ENCODE assay signal across 12 cellular contexts in the genomic region with DNA sequence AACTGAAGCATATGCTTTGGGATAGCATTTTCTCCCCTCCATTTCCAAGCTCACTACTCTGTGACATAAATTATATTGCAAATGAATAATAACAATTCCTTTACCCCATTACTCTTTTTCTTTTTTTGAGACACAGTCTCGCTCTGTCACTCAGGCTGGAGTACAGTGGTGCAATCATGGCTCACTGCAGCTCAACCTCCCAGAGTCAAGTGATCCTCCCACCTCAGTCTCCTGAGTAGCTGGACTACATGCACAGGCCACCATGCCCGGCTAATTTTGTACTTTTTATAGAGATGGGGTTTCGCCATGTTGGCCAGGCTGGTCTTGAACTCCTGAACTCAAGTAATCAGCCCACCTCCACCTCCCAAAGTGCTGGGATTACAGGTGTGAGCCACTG. TPM values are rescaled to one million over a fixed set of nuclear protein-coding genes. Genes with fewer than 3 reads are reported as not detected.
DNase-seq lines count a peak whose midpoint lies in the region; ATAC-seq, FAIRE-seq and TF ChIP-seq lines count a peak whose summit lies in the region.
"Had no signal": no experiment of that assay in that cellular context is flagged by ENCODE, and none has a peak within 500 bp of the region (broad histone marks: within the 10 kb centered on the region; RNA-seq: fewer than 3 reads in every experiment).

No MANE protein-coding gene starts in this region.

- ATAC-seq in right lobe of liver (no peak), HepG2 (no peak), GM21723 (IDR thresholded peaks at IDR 0.05; ENCODE audit: unreplicated experiment) (no peak)

- no peak for TF ChIP-seq RAD21 in HepG2 (CRISPR knock-in tag; IDR thresholded peaks at IDR 0.05)

- FAIRE-seq in HepG2 (lab: Jason Lieb, UNC): no peak
- no peak for FAIRE-seq in D721Med (lab: Jason Lieb, UNC)

- no TSS peak for BruUV-seq in HepG2 (replicated peaks; lab: Mats Ljungman, UMichigan)

- H3K9ac ChIP-seq in HepG2 (ENCODE audit: insufficient read depth, low read depth, low read length): no peak overlapping the region
- H3K9ac ChIP-seq in mesendoderm (ENCODE audit: low read length): no peak overlapping the region
- H3K9ac ChIP-seq: BLaER1, GM23248 had no signal

- DNase-seq in right lobe of liver: no peak
- DNase-seq in HepG2 (ENCODE audit: low spot score): no peak
- DNase-seq in endothelial cell (ENCODE audit: low spot score): no peak
- DNase-seq in mesendoderm: no peak
- no peak for DNase-seq in thyroid gland
- no peak for DNase-seq in activated naive CD4-positive, alpha-beta T cell treated with anti-CD3 and anti-CD28 coated beads, Interleukin-2, amount 50 U/mL, for 16 hours
- no peak for DNase-seq in D721Med (ENCODE audit: insufficient read length, low spot score)

- no peaks in the 10 kb centered on the region for H3K9me3 ChIP-seq in right lobe of liver
- H3K9me3 ChIP-seq in HepG2 (ENCODE audit: low read length): no peaks in the 10 kb centered on the region
- H3K9me3 ChIP-seq in thyroid gland: no peaks in the 10 kb centered on the region
- H3K9me3 ChIP-seq: BLaER1, Caco-2 had no signal

- no peaks in the 10 kb centered on the region for H3K9me3 Mint-ChIP-seq in endothelial cell (ENCODE audit: unreplicated experiment)
- H3K9me3 Mint-ChIP-seq: CD8-positive, alpha-beta memory T cell had no signal

- H4K8ac ChIP-seq in mesendoderm (ENCODE audit: low read depth, low read length): no peak overlapping the region

- H2BK15ac ChIP-seq in mesendoderm (replicated peaks; ENCODE audit: low read depth): no peak overlapping the region

- WGBS in right lobe of liver (ENCODE audit: insufficient coverage, low coverage, low lambda C conversion rate, missing lambda C conversion rate): 78% methylated on average over 3 of the region's 3 CpGs
- WGBS in HepG2 (ENCODE audit: low lambda C conversion rate): 74% methylated on average over 3 of the region's 3 CpGs
- no CpG with 5 or more reads among the region's 3 CpGs for WGBS in mesendoderm (ENCODE audit: extremely low coverage, insufficient coverage, low lambda C conversion rate)
- WGBS in thyroid gland, 2 donors: 79 to 80% methylated on average over 3 of the region's 3 CpGs

- H2AFZ ChIP-seq in HepG2 (ENCODE audit: low read length): no peak overlapping the region
- H2AFZ ChIP-seq: GM23248 had no signal

- H3K4me1 Mint-ChIP-seq in endothelial cell (ENCODE audit: unreplicated experiment): peaks cover 42% of the 10 kb centered on the region
- H3K4me1 Mint-ChIP-seq: CD8-positive, alpha-beta memory T cell had no signal

- H3K36me3 ChIP-seq in right lobe of liver (no peaks in the 10 kb centered on the region), HepG2 (replicated peaks in 1 of 2; ENCODE audit: control insufficient read depth in 1 of 2, insufficient read depth in 2 of 2, low read length in 2 of 2) (no peaks in the 10 kb centered on the region), mesendoderm (ENCODE audit: control insufficient read depth, insufficient read depth, low read length) (no peaks in the 10 kb centered on the region), thyroid gland (no peaks in the 10 kb centered on the region)
- H3K36me3 ChIP-seq: BLaER1 had no signal

- no peak overlapping the region for H2BK5ac ChIP-seq in mesendoderm (ENCODE audit: low read length)

- H3K4me2 ChIP-seq in HepG2 (ENCODE audit: low read depth, low read length) (no peak overlapping the region), mesendoderm (ENCODE audit: low read length) (no peak overlapping the region)
- H3K4me2 ChIP-seq: BLaER1 had no signal

- H3K4me3 Mint-ChIP-seq in endothelial cell (ENCODE audit: unreplicated experiment): no peak overlapping the region
- H3K4me3 Mint-ChIP-seq: CD8-positive, alpha-beta memory T cell had no signal

- H3K27me3 Mint-ChIP-seq in endothelial cell (ENCODE audit: unreplicated experiment): no peaks in the 10 kb centered on the region

- H4K5ac ChIP-seq in mesendoderm (ENCODE audit: low read length): no peak overlapping the region

- POLR2A ChIA-PET in HepG2 (lab: Yijun Ruan, JAX): interaction anchor here (1.0 to 1.4 kb wide), 3 partner anchors 34 to 179 kb away, joined by 3 to 4 read pairs (median 4); partner anchors contain the start of gene GTF2A1

- H3K4me1 ChIP-seq in right lobe of liver (peaks cover 0 to 6% (median 1%) of the 10 kb centered on the region in 4 donors), HepG2 (ENCODE audit: insufficient read depth, low read length) (peaks cover 6% of the 10 kb centered on the region; the same call in 1 of the 2 replicates), mesendoderm (ENCODE audit: control insufficient read depth, low read depth, low read length) (peaks cover 3% of the 10 kb centered on the region), thyroid gland (peaks cover 21 to 22% of the 10 kb centered on the region in 2 donors)

- no peak overlapping the region for H3K56ac ChIP-seq in mesendoderm (ENCODE audit: low read length)

- peaks cover 2% of the 10 kb centered on the region for H3K79me1 ChIP-seq in mesendoderm (ENCODE audit: low read length)

- H3K4ac ChIP-seq in mesendoderm (ENCODE audit: low read depth, low read length): peak overlapping the region; percentile 36

- no peak for TF ChIP-seq EP300 in HepG2 (IDR thresholded peaks at IDR 0.05; ENCODE audit: low read depth in 2 of 2, low read length in 2 of 2)
- no peak for TF ChIP-seq EP300 in HepG2 (CRISPR knock-in tag; IDR thresholded peaks at IDR 0.05; ENCODE audit: borderline replicate concordance)

- H4K20me1 ChIP-seq in HepG2 (ENCODE audit: insufficient read depth, low read length): no peaks in the 10 kb centered on the region
- H4K20me1 ChIP-seq: BLaER1 had no signal

- H3K4me3 ChIP-seq in right lobe of liver: no peak overlapping the region
- H3K4me3 ChIP-seq in HepG2 (replicated peaks in 1 of 3; ENCODE audit: insufficient read depth in 1 of 3, low read depth in 2 of 3, low read length in 3 of 3): no peak overlapping the region
- no peak overlapping the region for H3K4me3 ChIP-seq in mesendoderm (ENCODE audit: low read length)
- H3K4me3 ChIP-seq in thyroid gland (replicated peaks in 1 of 3): no peak overlapping the region
- H3K4me3 ChIP-seq: BLaER1, GM23248 had no signal

- peak overlapping the region in 2 of 3 donors; percentile 15 to 51 for H3K27ac ChIP-seq in right lobe of liver
- H3K27ac ChIP-seq in HepG2 (ENCODE audit: extremely low read length, insufficient read depth, low read length): no peak overlapping the region
- H3K27ac ChIP-seq in mesendoderm (ENCODE audit: low read depth, low read length): no peak overlapping the region
- peak overlapping the region in 2 of 3 donors; percentile 14 to 46 for H3K27ac ChIP-seq in thyroid gland
- H3K27ac ChIP-seq: BLaER1, GM23248 had no signal

- H2BK120ac ChIP-seq in mesendoderm (ENCODE audit: low read depth, low read length): no peak overlapping the region

- intact Hi-C loops in right lobe of liver (cut with DNase I): loop anchor here (5.0 kb wide), 2 partner anchors 182 to 187 kb away; no protein-coding TSS in a partner anchor
- intact Hi-C loops in HepG2 (cut with micrococcal nuclease; ENCODE audit: unreplicated experiment): loop anchor here (1.0 to 2.0 kb wide), 4 partner anchors 33 to 194 kb away; no protein-coding TSS in a partner anchor
- intact Hi-C loops in thyroid gland (cut with DNase I): loop anchor here (5.0 kb wide), 2 partner anchors 42 to 182 kb away; no protein-coding TSS in a partner anchor

- no peak for TF ChIP-seq POLR2A in right lobe of liver (IDR thresholded peaks at IDR 0.05)
- no peak for TF ChIP-seq POLR2A in HepG2 (IDR thresholded peaks at IDR 0.05; ENCODE audit: insufficient read depth in 1 of 2, low read depth in 2 of 2, low read length in 2 of 2)
- TF ChIP-seq POLR2A in thyroid gland (IDR thresholded peaks at IDR 0.05): no peak

- no peak overlapping the region for H3K23ac ChIP-seq in mesendoderm (ENCODE audit: low read length)

- H3K18ac ChIP-seq in mesendoderm (ENCODE audit: low read length): no peak overlapping the region

- H3K79me2 ChIP-seq in HepG2 (ENCODE audit: insufficient read depth, low read length) (no peaks in the 10 kb centered on the region), mesendoderm (ENCODE audit: control insufficient read depth, insufficient read depth, low read length) (no peaks in the 10 kb centered on the region)

- H3K27me3 ChIP-seq in right lobe of liver (no peaks in the 10 kb centered on the region), HepG2 (ENCODE audit: control insufficient read depth in 1 of 2, insufficient read depth in 2 of 2, low read length in 2 of 2) (no peaks in the 10 kb centered on the region), mesendoderm (ENCODE audit: insufficient read depth, low read length, poor library complexity) (no peaks in the 10 kb centered on the region), thyroid gland (no peaks in the 10 kb centered on the region)
- H3K27me3 ChIP-seq: BLaER1 had no signal

- no peak overlapping the region for H2AK5ac ChIP-seq in mesendoderm (ENCODE audit: low read length)

- H3K36me3 Mint-ChIP-seq in endothelial cell (ENCODE audit: low read depth, unreplicated experiment): peaks cover 11% of the 10 kb centered on the region
- H3K36me3 Mint-ChIP-seq: CD8-positive, alpha-beta memory T cell had no signal

- in situ Hi-C loops in HepG2 (cut with HindIII; ENCODE audit: extremely low pct_ligation_motif_present, low pct_unique_long_range_greater_than_20kb): loop anchor here (5.0 kb wide), 1 partner anchor 182 kb away; no protein-coding TSS in a partner anchor

- H3K27ac Mint-ChIP-seq in endothelial cell (ENCODE audit: unreplicated experiment): peak overlapping the region; percentile 58
- H3K27ac Mint-ChIP-seq: CD8-positive, alpha-beta memory T cell had no signal

- TF ChIP-seq CTCF in right lobe of liver (IDR thresholded peaks at IDR 0.05) (no peak), HepG2 (CRISPR knock-in tag; IDR thresholded peaks at IDR 0.05) (no peak), endothelial cell (IDR thresholded peaks at IDR 0.05; ENCODE audit: unreplicated experiment) (no peak), thyroid gland (IDR thresholded peaks at IDR 0.05) (no peak), D721Med (IDR thresholded peaks at IDR 0.05; ENCODE audit: insufficient read depth, missing control alignments) (no peak)

- CTCF ChIA-PET in HepG2 (lab: Yijun Ruan, JAX; ENCODE audit: low intra/inter-chr PET ratio, low total read pairs): interaction anchor here (1.9 to 4.6 kb wide), 2 partner anchors 182 to 194 kb away, joined by 38 to 59 read pairs; no protein-coding TSS in a partner anchor

RNA-seq across cellular contexts. Expression of gene GTF2A1, which starts 49.2 kb away (rescaled TPM):
- total RNA-seq in right lobe of liver (10 to 100 TPM; 11.0 to 16.8 (median 12.9) TPM), HepG2 (2016; rRNA removed; fragmentation: Illumina TruSeq; extraction: Trizol) (17.5 and 30.1 TPM in 2 replicates), endothelial cell (ENCODE audit: unreplicated experiment) (34.6 TPM), thyroid gland (10 to 100 TPM; 31.4 to 51.7 (median 39.7) TPM)
- total RNA-seq in HepG2 (2016; cell fraction: cytosol; rRNA removed; fragmentation: Illumina TruSeq; extraction: Trizol; ENCODE audit: low read depth): 2.8 and 4.5 TPM in 2 replicates
- total RNA-seq in HepG2 (2016; cell fraction: insoluble cytoplasmic fraction; rRNA removed; fragmentation: Illumina TruSeq; extraction: Trizol): 17.5 and 28.0 TPM in 2 replicates
- 4.8 and 6.0 TPM in 2 replicates for total RNA-seq in HepG2 (2016; cell fraction: membrane; rRNA removed; fragmentation: Illumina TruSeq; extraction: Trizol)
- 11.5 and 16.8 TPM in 2 replicates for total RNA-seq in HepG2 (2016; cell fraction: nucleus; rRNA removed; fragmentation: Illumina TruSeq; extraction: Trizol)
- polyA plus RNA-seq in HepG2 (2011; rRNA removed): 14.9 and 18.5 TPM in 2 replicates
- polyA plus RNA-seq in HepG2 (2011; cell fraction: cytosol; rRNA removed): 8.4 and 8.7 TPM in 2 replicates
- polyA plus RNA-seq in HepG2 (2011; cell fraction: nucleus; rRNA removed): 6.8 and 7.7 TPM in 2 replicates
- 6.4 and 11.0 TPM in 2 replicates for polyA plus RNA-seq in HepG2 (2012)
- polyA plus RNA-seq in HepG2 (2016; cell fraction: cytosol; fragmentation: Illumina TruSeq; extraction: Trizol; ENCODE audit: low read depth): 0.42 and 0.45 TPM in 2 replicates
- 18.4 and 18.8 TPM in 2 replicates for polyA plus RNA-seq in HepG2 (2016; cell fraction: insoluble cytoplasmic fraction; fragmentation: Illumina TruSeq; extraction: Trizol; ENCODE audit: low read depth)
- polyA plus RNA-seq in HepG2 (2016; cell fraction: membrane; fragmentation: Illumina TruSeq; extraction: Trizol; ENCODE audit: low read depth): 2.0 TPM in 2 replicates
- polyA plus RNA-seq in HepG2 (2016; cell fraction: nucleus; fragmentation: Illumina TruSeq; extraction: Trizol; ENCODE audit: insufficient read depth, low read depth): 11.5 and 12.3 TPM in 2 replicates
- polyA minus RNA-seq in HepG2 (2011; rRNA and poly(A)+ RNA removed; ENCODE audit: low replicate concordance): 38.1 and 59.7 TPM in 2 replicates
- 19.6 and 19.7 TPM in 2 replicates for polyA minus RNA-seq in HepG2 (2011; cell fraction: cytosol; rRNA and poly(A)+ RNA removed)
- polyA minus RNA-seq in HepG2 (2011; cell fraction: nucleus; rRNA and poly(A)+ RNA removed): 12.9 and 16.3 TPM in 2 replicates
- polyA plus RNA-seq in mesendoderm (2013, experiment 1 of 2): 30.2 TPM
- polyA plus RNA-seq in mesendoderm (2013, experiment 2 of 2): 30.9 TPM

Comparison
In these comparisons a context has a peak if more than half of its experiments do, and no peak if none do; other contexts are left out.
1. H3K27ac ChIP-seq: peak in right lobe of liver (2 of 3) and thyroid gland (2 of 3); none in HepG2 (single experiment) and mesendoderm (single experiment).